ENCODE assay signal across 1 cellular context in genomic region chr11:64923944-64924909, GRCh38.
TF ChIP-seq lines count a peak whose summit lies in the region.

PPP2R5B (plus strand) TSS chr11:64924689; CDS start chr11:64925735, 1,046 bp downstream.

TF ChIP-seq in HEK293, 187 proteins besides CTCF, POLR2A, EP300 and RAD21 (continued from another document and continues in another):
- TF ChIP-seq EGR2 (tag by site-specific recombination; IDR thresholded peaks at IDR 0.05; ENCODE audit: low read depth) (no peak), ZNF560 (tag by site-specific recombination; IDR thresholded peaks at IDR 0.05; ENCODE audit: borderline replicate concordance) (no peak), ZNF366 (tag by site-specific recombination; conservative IDR thresholded peaks at IDR 0.05) (0 out of 2 replicates have a peak, but pooled peaks have one; percentile 9), ZNF394 (tag by site-specific recombination; IDR thresholded peaks at IDR 0.05; ENCODE audit: borderline replicate concordance) (no peak; the same call in 1 of the 2 replicates), HOXA7 (CRISPR knock-in tag; IDR thresholded peaks at IDR 0.05; ENCODE audit: borderline replicate concordance) (no peak), HIC1 (tag by site-specific recombination; IDR thresholded peaks at IDR 0.05) (no peak; the same call in 1 of the 2 replicates), ZSCAN18 (tag by site-specific recombination; IDR thresholded peaks at IDR 0.05) (no peak), RBAK (tag by site-specific recombination; IDR thresholded peaks at IDR 0.05) (no peak), ATF2 (tag by site-specific recombination; IDR thresholded peaks at IDR 0.05; ENCODE audit: low read depth) (peak; percentile 96), ZNF292 (tag by site-specific recombination; IDR thresholded peaks at IDR 0.05; ENCODE audit: borderline replicate concordance, low read depth) (no peak), ZNF777 (tag by site-specific recombination; IDR thresholded peaks at IDR 0.05; ENCODE audit: borderline replicate concordance) (no peak), ZNF449 (tag by site-specific recombination; IDR thresholded peaks at IDR 0.05) (0 out of 2 replicates have a peak, but pooled peaks have one; percentile 44), ZNF280C (tag by site-specific recombination; IDR thresholded peaks at IDR 0.05) (no peak), PRDM4 (tag by site-specific recombination; IDR thresholded peaks at IDR 0.05) (0 out of 2 replicates have a peak, but pooled peaks have one; percentile 50), ZNF221 (tag by site-specific recombination; IDR thresholded peaks at IDR 0.05; ENCODE audit: borderline replicate concordance) (no peak), ZBTB7A (tag by site-specific recombination; IDR thresholded peaks at IDR 0.05; ENCODE audit: low read depth) (peak; percentile 78; the same call in 1 of the 2 replicates), ZBTB20 (tag by site-specific recombination; IDR thresholded peaks at IDR 0.05) (peak; percentile 76; the same call in 1 of the 2 replicates), BCL11B (tag by site-specific recombination; IDR thresholded peaks at IDR 0.05; ENCODE audit: low read depth) (no peak), SCRT2 (tag by site-specific recombination; IDR thresholded peaks at IDR 0.05) (no peak), ZBTB44 (tag by site-specific recombination; IDR thresholded peaks at IDR 0.05) (peak; percentile 10; the same call in 1 of the 2 replicates), OSR2 (tag by site-specific recombination; IDR thresholded peaks at IDR 0.05) (no peak), HOXD13 (CRISPR knock-in tag; IDR thresholded peaks at IDR 0.05; ENCODE audit: borderline replicate concordance) (no peak), ZFP3 (tag by site-specific recombination; IDR thresholded peaks at IDR 0.05; ENCODE audit: low read depth) (no peak), ZSCAN4 (tag by site-specific recombination; IDR thresholded peaks at IDR 0.05) (no peak), ZNF544 (tag by site-specific recombination; IDR thresholded peaks at IDR 0.05) (no peak), ZNF623 (tag by site-specific recombination; IDR thresholded peaks at IDR 0.05) (0 out of 2 replicates have a peak, but pooled peaks have one; percentile 18), ZNF202 (tag by site-specific recombination; IDR thresholded peaks at IDR 0.05; ENCODE audit: borderline replicate concordance) (no peak), ZEB2 (tag by site-specific recombination; IDR thresholded peaks at IDR 0.05) (peak; percentile 83), ZNF423 (tag by site-specific recombination; IDR thresholded peaks at IDR 0.05) (peak; percentile 68; the same call in 1 of the 2 replicates), ZNF792 (tag by site-specific recombination; IDR thresholded peaks at IDR 0.05) (no peak), ZNF280D (tag by site-specific recombination; IDR thresholded peaks at IDR 0.05) (no peak), ZNF776 (tag by site-specific recombination; IDR thresholded peaks at IDR 0.05; ENCODE audit: borderline replicate concordance) (no peak), ZNF157 (tag by site-specific recombination; IDR thresholded peaks at IDR 0.05) (no peak), ZNF704 (tag by site-specific recombination; IDR thresholded peaks at IDR 0.05) (peak; percentile 84), KLF9 (tag by site-specific recombination; IDR thresholded peaks at IDR 0.05; ENCODE audit: low read depth) (peak; percentile 92), ZNF639 (tag by site-specific recombination; IDR thresholded peaks at IDR 0.05) (peak; percentile 48), GLI4 (tag by site-specific recombination; IDR thresholded peaks at IDR 0.05) (no peak), YY2 (tag by site-specific recombination; IDR thresholded peaks at IDR 0.05) (no peak)
